8 cellular contexts compared by ENCODE assay signal in genomic region chr3:98901032-98901464, GRCh38. TPM values are rescaled to one million over a fixed set of nuclear protein-coding genes. Genes with fewer than 3 reads are reported as not detected.
A peak's percentile ranks its signal among the peaks of the same experiment; 100 is the strongest.
DNase-seq lines count a peak whose midpoint lies in the region; ATAC-seq and TF ChIP-seq lines count a peak whose summit lies in the region.

No MANE protein-coding gene starts in this region.

- H3K27me3 ChIP-seq in mesendoderm (ENCODE audit: insufficient read depth, low read length, poor library complexity) = no peaks in the 10 kb centered on the region
- no peaks in the 10 kb centered on the region for H3K27me3 ChIP-seq in subcutaneous abdominal adipose tissue (ENCODE audit: control insufficient read depth in 5 of 5, insufficient read depth in 4 of 5, low read length in 5 of 5)

- peak overlapping the region; percentile 83 to 98 (median 90) for H3K4me3 Mint-ChIP-seq in IgD-negative memory B cell
- H3K4me3 Mint-ChIP-seq in endothelial cell (ENCODE audit: unreplicated experiment) = peak overlapping the region; percentile 95

- H3K4me2 ChIP-seq in mesendoderm (ENCODE audit: low read length) = peak overlapping the region; percentile 70

- H3K56ac ChIP-seq in mesendoderm (ENCODE audit: low read length) = peak overlapping the region; percentile 99

- H4K5ac ChIP-seq in mesendoderm (ENCODE audit: low read length) = no peak overlapping the region

- H3K27me3 Mint-ChIP-seq in IgD-negative memory B cell = peaks cover 11% of the 10 kb centered on the region
- no peaks in the 10 kb centered on the region for H3K27me3 Mint-ChIP-seq in endothelial cell (ENCODE audit: unreplicated experiment)

- H3K36me3 ChIP-seq in mesendoderm (ENCODE audit: control insufficient read depth, insufficient read depth, low read length) (no peaks in the 10 kb centered on the region), subcutaneous abdominal adipose tissue (ENCODE audit: control insufficient read depth in 5 of 5, insufficient read depth in 5 of 5, low read length in 5 of 5) (no peaks in the 10 kb centered on the region)

- WGBS in mesendoderm (ENCODE audit: extremely low coverage, insufficient coverage, low lambda C conversion rate) = no CpG with 5 or more reads among the region's 42 CpGs

- no peak overlapping the region for H2AK5ac ChIP-seq in mesendoderm (ENCODE audit: low read length)

- peaks cover 11% of the 10 kb centered on the region for H3K79me2 ChIP-seq in mesendoderm (ENCODE audit: control insufficient read depth, insufficient read depth, low read length)

- peaks cover 5% of the 10 kb centered on the region for H3K79me1 ChIP-seq in mesendoderm (ENCODE audit: low read length)

- TF ChIP-seq CTCF in endothelial cell (IDR thresholded peaks at IDR 0.05; ENCODE audit: unreplicated experiment) = no peak

- H3K27ac ChIP-seq in mesendoderm (ENCODE audit: low read depth, low read length) (peak overlapping the region; percentile 84), subcutaneous abdominal adipose tissue (ENCODE audit: low read depth, low read length) (peak overlapping the region; percentile 75)

- H3K23ac ChIP-seq in mesendoderm (ENCODE audit: low read length) = peak overlapping the region; percentile 75

- H3K36me3 Mint-ChIP-seq in IgD-negative memory B cell (no peaks in the 10 kb centered on the region), endothelial cell (ENCODE audit: low read depth, unreplicated experiment) (no peaks in the 10 kb centered on the region)

- H4K8ac ChIP-seq in mesendoderm (ENCODE audit: low read depth, low read length) = no peak overlapping the region

- H3K9ac ChIP-seq in mesendoderm (ENCODE audit: low read length) (peak overlapping the region; percentile 96), subcutaneous abdominal adipose tissue (ENCODE audit: low read length in 5 of 5) (peak overlapping the region; percentile 38 to 92 (median 79))

- H3K9me3 Mint-ChIP-seq in IgD-negative memory B cell (peaks cover 0 to 1% (median 0%) of the 10 kb centered on the region in 3 donors), endothelial cell (ENCODE audit: unreplicated experiment) (no peaks in the 10 kb centered on the region)

- no peak overlapping the region for H2BK120ac ChIP-seq in mesendoderm (ENCODE audit: low read depth, low read length)

- H3K4me3 ChIP-seq in mesendoderm (ENCODE audit: low read length) = peak overlapping the region; percentile 73
- peak overlapping the region; percentile 57 to 94 (median 83) for H3K4me3 ChIP-seq in subcutaneous abdominal adipose tissue (ENCODE audit: low read depth in 1 of 5, low read length in 5 of 5)

- peak overlapping the region; percentile 58 for H3K4ac ChIP-seq in mesendoderm (ENCODE audit: low read depth, low read length)

- peak; percentile 54 for DNase-seq in ELR (ENCODE audit: low read depth)
- DNase-seq in activated CD4-positive, CD25-positive, alpha-beta regulatory T cell treated with anti-CD3 and anti-CD28 coated beads, Interleukin-2, amount 50 U/mL, for 72 hours = peak; percentile 39
- peak; percentile 55 for DNase-seq in endothelial cell (ENCODE audit: low spot score)
- DNase-seq in mesendoderm = peak; percentile 91
- no peak for DNase-seq in NOMO-1 treated with DMSO at 0.1 percent for 48 hours (lab: John Stamatoyannopoulos, UW; ENCODE audit: unreplicated experiment)

- H3K18ac ChIP-seq in mesendoderm (ENCODE audit: low read length) = peak overlapping the region; percentile 52

- H3K27ac Mint-ChIP-seq in IgD-negative memory B cell = peak overlapping the region in 1 of 3 donors; percentile 29
- H3K27ac Mint-ChIP-seq in endothelial cell (ENCODE audit: unreplicated experiment) = peak overlapping the region; percentile 48

- H3K9me3 ChIP-seq in subcutaneous abdominal adipose tissue (ENCODE audit: control insufficient read depth in 5 of 5, low read length in 5 of 5) = no peaks in the 10 kb centered on the region

- peak; percentile 41 for ATAC-seq in GM21723 (IDR thresholded peaks at IDR 0.05; ENCODE audit: unreplicated experiment)

- H3K4me1 Mint-ChIP-seq in IgD-negative memory B cell = peaks cover 8 to 12% (median 11%) of the 10 kb centered on the region in 3 donors
- peaks cover 13% of the 10 kb centered on the region for H3K4me1 Mint-ChIP-seq in endothelial cell (ENCODE audit: unreplicated experiment)

- H2BK15ac ChIP-seq in mesendoderm (replicated peaks; ENCODE audit: low read depth) = no peak overlapping the region

- peak overlapping the region; percentile 94 for H2BK5ac ChIP-seq in mesendoderm (ENCODE audit: low read length)

- H3K4me1 ChIP-seq in mesendoderm (ENCODE audit: control insufficient read depth, low read depth, low read length) (no peaks in the 10 kb centered on the region), subcutaneous abdominal adipose tissue (ENCODE audit: control insufficient read depth in 5 of 5, insufficient read depth in 5 of 5, low read length in 5 of 5) (peaks cover 0 to 32% (median 24%) of the 10 kb centered on the region in 5 donors)

RNA-seq across cellular contexts. Expression of gene DCBLD2, which starts 0.4 kb away (rescaled TPM):
- not detected for polyA plus RNA-seq in IgD-negative memory B cell
- 26.9 TPM for total RNA-seq in endothelial cell (ENCODE audit: unreplicated experiment)
- polyA plus RNA-seq in mesendoderm (2013, experiment 1 of 2) = 36.9 TPM
- polyA plus RNA-seq in mesendoderm (2013, experiment 2 of 2) = 34.8 TPM
